In the genomic region with DNA sequence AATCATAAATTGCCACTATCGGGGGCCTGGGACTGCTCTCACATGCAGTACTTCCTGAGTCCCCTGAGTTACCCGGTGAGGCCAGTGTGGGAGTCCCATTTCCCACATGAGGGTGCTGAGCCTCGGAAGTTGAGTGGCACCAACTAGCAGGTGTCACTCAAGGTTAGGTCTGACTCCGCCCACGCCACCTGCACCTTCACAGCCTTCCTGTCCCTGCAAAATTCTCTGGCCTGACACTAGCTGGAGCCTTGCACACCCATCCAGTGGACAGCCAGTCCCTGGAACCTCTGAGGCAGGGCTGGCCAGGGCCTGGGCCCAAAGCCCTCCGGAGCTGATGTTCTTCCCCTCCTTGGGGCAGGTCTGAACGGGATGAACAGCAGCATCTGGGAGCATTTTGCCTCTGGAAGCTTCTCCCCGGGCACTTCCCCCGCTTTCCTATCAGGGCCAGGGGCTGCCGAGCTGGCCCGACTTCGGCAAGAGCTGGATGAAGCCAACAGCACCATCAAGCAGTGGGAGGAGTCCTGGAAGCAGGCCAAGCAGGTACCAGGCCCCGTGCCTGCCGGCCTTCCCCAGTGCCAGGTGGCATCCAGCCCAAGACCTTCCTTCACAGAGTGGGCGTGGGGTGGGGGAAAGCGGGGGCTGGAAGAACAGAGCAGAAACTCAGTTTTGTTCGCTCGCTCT, we compare ENCODE assay signal across 9 cellular contexts. TPM values are rescaled to one million over a fixed set of nuclear protein-coding genes. Genes with fewer than 3 reads are reported as not detected.
A peak's percentile ranks its signal among the peaks of the same experiment; 100 is the strongest.
DNase-seq lines count a peak whose midpoint lies in the region; ATAC-seq and TF ChIP-seq lines count a peak whose summit lies in the region.
"Had no signal": no experiment of that assay in that cellular context is flagged by ENCODE, and none has a peak within 500 bp of the region (broad histone marks: within the 10 kb centered on the region; RNA-seq: fewer than 3 reads in every experiment).

No MANE protein-coding gene starts in this region.

- H3K36me3 Mint-ChIP-seq in MCF 10A (ENCODE audit: insufficient read depth, unreplicated experiment), result peaks cover 24% of the 10 kb centered on the region
- peaks cover 17% of the 10 kb centered on the region for H3K36me3 Mint-ChIP-seq in T-cell

- POLR2A ChIA-PET in MCF 10A (lab: Yijun Ruan, JAX) (interaction anchor here (0.5 kb wide), 1 partner anchor 25 kb away, joined by 4 read pairs; no protein-coding TSS in a partner anchor), T-cell (lab: Charles Lee) (interaction anchor here in 1 of 2 donors (0.5 kb wide), 1 partner anchor 25 kb away, joined by 3 read pairs; no protein-coding TSS in a partner anchor)

- intact Hi-C loops in MCF 10A (cut with micrococcal nuclease), result no loop called here
- intact Hi-C loops in mammary epithelial cell (cut with micrococcal nuclease), result no loop called here
- intact Hi-C loops in colonic mucosa (cut with DNase I), result no loop called here
- intact Hi-C loops in testis (cut with DNase I; ENCODE audit: low total_unique reads), result no loop called here
- intact Hi-C loops in lower leg skin (cut with DNase I; ENCODE audit: low total_unique reads), result no loop called here

- dilution Hi-C loops in mammary epithelial cell (cut with HindIII; ENCODE audit: low sequenced_read_pairs), result loop anchor here (5.0 kb wide), 1 partner anchor 35 kb away; no protein-coding TSS in a partner anchor

- no peaks in the 10 kb centered on the region for H3K9me3 Mint-ChIP-seq in MCF 10A (ENCODE audit: unreplicated experiment)
- no peaks in the 10 kb centered on the region for H3K9me3 Mint-ChIP-seq in T-cell

- CTCF ChIA-PET in MCF 10A (lab: Yijun Ruan, JAX), result interaction anchor here (0.6 to 0.8 kb wide), 2 partner anchors 9 to 45 kb away, joined by 3 to 6 read pairs; no protein-coding TSS in a partner anchor
- CTCF ChIA-PET in mammary epithelial cell (lab: Charles Lee; ENCODE audit: low non-redundant PET), result no interaction called here
- CTCF ChIA-PET in T-cell (lab: Charles Lee), result no interaction called here

- peaks cover 2% of the 10 kb centered on the region for H3K36me3 ChIP-seq in mammary epithelial cell (ENCODE audit: insufficient read depth, low read length)
- H3K36me3 ChIP-seq in colonic mucosa, result no peaks in the 10 kb centered on the region
- H3K36me3 ChIP-seq in testis (ENCODE audit: low read depth, missing control alignments), result no peaks in the 10 kb centered on the region

- H3K27ac ChIP-seq in mammary epithelial cell (ENCODE audit: insufficient read depth, low read depth, low read length), result no peak overlapping the region
- H3K27ac ChIP-seq in colonic mucosa, result no peak overlapping the region
- peak overlapping the region in 1 of 2 donors; percentile 10 for H3K27ac ChIP-seq in testis

- in situ Hi-C loops in mammary epithelial cell (cut with MboI; ENCODE audit: low sequenced_read_pairs in 2 of 2), result no loop called here

- H3K79me2 ChIP-seq in mammary epithelial cell (ENCODE audit: insufficient read depth, low read length), result no peaks in the 10 kb centered on the region

- 43% methylated on average over 10 of the region's 18 CpGs for WGBS in mammary epithelial cell (ENCODE audit: low coverage, missing lambda C conversion rate)
- WGBS in testis, 2 donors, result 36 to 62% methylated on average over 9 to 18 of the region's 18 CpGs
- WGBS in lower leg skin, 2 donors, result 47% methylated on average over 18 of the region's 18 CpGs

- H4K20me1 ChIP-seq in mammary epithelial cell (ENCODE audit: insufficient read depth, low read length), result no peaks in the 10 kb centered on the region

- H3K27me3 Mint-ChIP-seq in MCF 10A (ENCODE audit: insufficient read depth, unreplicated experiment) (no peaks in the 10 kb centered on the region), T-cell (no peaks in the 10 kb centered on the region)

- H3K4me2 ChIP-seq in mammary epithelial cell (ENCODE audit: insufficient read depth, low read depth, low read length), result no peak overlapping the region

- H3K4me3 Mint-ChIP-seq in MCF 10A (ENCODE audit: unreplicated experiment) (no peak overlapping the region), T-cell (peak overlapping the region in 1 of 3 donors; percentile 56)

- DNase-seq in MCF 10A (ENCODE audit: unreplicated experiment), result peak; percentile 46
- DNase-seq in mammary epithelial cell, result no peak
- DNase-seq in T-cell, result peak in 26 of 34 experiments; percentile 20 to 57 (median 39)
- peak; percentile 56 for DNase-seq in colonic mucosa
- DNase-seq in testis, result peak; percentile 38
- no peak for DNase-seq in lower leg skin (ENCODE audit: low spot score in 2 of 2)
- DNase-seq in NOMO-1 treated with DMSO at 0.1 percent for 48 hours (lab: John Stamatoyannopoulos, UW; ENCODE audit: unreplicated experiment), result no peak
- DNase-seq in NCI-H748 (lab: John Stamatoyannopoulos, UW; ENCODE audit: unreplicated experiment), result no peak
- DNase-seq: mesendoderm had no signal

- no peaks in the 10 kb centered on the region for H3K9me3 ChIP-seq in mammary epithelial cell (replicated peaks; ENCODE audit: insufficient read depth, low read length)
- H3K9me3 ChIP-seq in colonic mucosa, result no peaks in the 10 kb centered on the region
- H3K9me3 ChIP-seq in testis, result no peaks in the 10 kb centered on the region

- no peak for TF ChIP-seq POLR2A in testis (IDR thresholded peaks at IDR 0.05)
- no peak for TF ChIP-seq POLR2A in lower leg skin (IDR thresholded peaks at IDR 0.05)

- H3K4me1 Mint-ChIP-seq in MCF 10A (ENCODE audit: insufficient read depth, unreplicated experiment) (no peaks in the 10 kb centered on the region), T-cell (peaks cover 16 to 24% (median 19%) of the 10 kb centered on the region in 3 donors)

- H3K4me3 ChIP-seq in mammary epithelial cell (replicated peaks in 1 of 3; ENCODE audit: insufficient read depth in 1 of 3, low read depth in 2 of 3, low read length in 3 of 3) (no peak overlapping the region), colonic mucosa (no peak overlapping the region), testis (no peak overlapping the region), lower leg skin (ENCODE audit: low read depth, poor library complexity, severe bottlenecking) (no peak overlapping the region)

- BruUV-seq in MCF 10A (replicated peaks; lab: Mats Ljungman, UMichigan) (no TSS peak), mammary epithelial cell (replicated peaks; lab: Mats Ljungman, UMichigan) (no TSS peak)

- ATAC-seq in T-cell (replicated peaks in 1 of 4), result peak; percentile 59 to 87 (median 74)

- H3K4me1 ChIP-seq in mammary epithelial cell (ENCODE audit: insufficient read depth, low read length), result no peaks in the 10 kb centered on the region
- H3K4me1 ChIP-seq in colonic mucosa, result no peaks in the 10 kb centered on the region
- H3K4me1 ChIP-seq in testis, result peaks cover 27% of the 10 kb centered on the region

- H3K27me3 ChIP-seq in mammary epithelial cell (ENCODE audit: insufficient read depth, low read length) (no peaks in the 10 kb centered on the region), colonic mucosa (no peaks in the 10 kb centered on the region), testis (no peaks in the 10 kb centered on the region)

- H3K9ac ChIP-seq in mammary epithelial cell (ENCODE audit: insufficient read depth, low read length) (no peak overlapping the region), colonic mucosa (ENCODE audit: low read depth in 2 of 2, low read length in 2 of 2) (no peak overlapping the region)

- TF ChIP-seq CTCF in MCF 10A (IDR thresholded peaks at IDR 0.05; ENCODE audit: unreplicated experiment) (no peak), mammary epithelial cell (conservative IDR thresholded peaks at IDR 0.05 in 1 of 2, IDR thresholded peaks at IDR 0.05 in 1 of 2; ENCODE audit: extremely low read depth in 1 of 2, insufficient read depth in 1 of 2, low read depth in 1 of 2, low read length in 2 of 2) (no peak), colonic mucosa (IDR thresholded peaks at IDR 0.05) (no peak), testis (IDR thresholded peaks at IDR 0.05) (no peak), lower leg skin (IDR thresholded peaks at IDR 0.05) (no peak)

- no peak overlapping the region for H3K27ac Mint-ChIP-seq in MCF 10A (ENCODE audit: low read depth, unreplicated experiment)
- H3K27ac Mint-ChIP-seq in T-cell, result peak overlapping the region; percentile 52 to 89

- H2AFZ ChIP-seq in mammary epithelial cell (ENCODE audit: low read depth, low read length), result no peak overlapping the region

RNA-seq across cellular contexts. Expression of gene UNC13D, which starts 21.9 kb away (rescaled TPM):
- total RNA-seq in MCF 10A (2022), result 3.5 and 7.6 TPM in 2 replicates
- 1 to 10 TPM; 4.8 to 5.8 TPM for total RNA-seq in mammary epithelial cell
- 1.3 TPM for polyA plus RNA-seq in mammary epithelial cell
- 1.8 TPM for polyA minus RNA-seq in mammary epithelial cell
- total RNA-seq in T-cell, result 100 to 1,000 TPM; 148 to 191 (median 180) TPM
- total RNA-seq in colonic mucosa, result 10 to 100 TPM; 25.9 to 35.0 TPM
- total RNA-seq in testis, result 10 to 100 TPM; 15.0 to 20.4 TPM
- 10.2 TPM for polyA plus RNA-seq in testis (ENCODE audit: insufficient read depth, low read depth, low replicate concordance)
- total RNA-seq in lower leg skin, result 1 to 10 TPM; 5.0 to 9.1 (median 7.6) TPM

RNA-seq across cellular contexts. Expression of gene WBP2, which starts 32.9 kb away (rescaled TPM):
- total RNA-seq in MCF 10A (2022), result 55.7 and 97.9 TPM in 2 replicates
- total RNA-seq in mammary epithelial cell, result 10 to 100 TPM; 50.2 to 88.0 TPM
- 42.7 TPM for polyA plus RNA-seq in mammary epithelial cell
- 117 TPM for polyA minus RNA-seq in mammary epithelial cell
- 100 to 1,000 TPM in 3 of 5 donors, 10 to 100 TPM in 2; 91.4 to 158 (median 138) TPM for total RNA-seq in T-cell
- 100 to 1,000 TPM in 1 of 2 donors, 10 to 100 TPM in 1; 69.8 to 102 TPM for total RNA-seq in colonic mucosa
- total RNA-seq in testis, result 100 to 1,000 TPM in 1 of 2 donors, 10 to 100 TPM in 1; 96.1 to 127 TPM
- polyA plus RNA-seq in testis (ENCODE audit: insufficient read depth, low read depth, low replicate concordance), result 217 TPM
- total RNA-seq in lower leg skin, result 100 to 1,000 TPM in 2 of 4 donors, 10 to 100 TPM in 2; 74.2 to 149 (median 93.8) TPM

RNA-seq across cellular contexts. Expression of gene UNK, which starts 37.7 kb away (rescaled TPM):
- 12.3 and 16.0 TPM in 2 replicates for total RNA-seq in MCF 10A (2022)
- total RNA-seq in mammary epithelial cell, result 10 to 100 TPM; 15.2 to 15.8 TPM
- polyA plus RNA-seq in mammary epithelial cell, result 10.3 TPM
- polyA minus RNA-seq in mammary epithelial cell, result 4.2 TPM
- total RNA-seq in T-cell, result 10 to 100 TPM; 37.1 to 50.3 (median 39.2) TPM
- 10 to 100 TPM; 18.4 to 26.0 TPM for total RNA-seq in colonic mucosa
- total RNA-seq in testis, result 10 to 100 TPM; 57.2 to 76.0 TPM
- polyA plus RNA-seq in testis (ENCODE audit: insufficient read depth, low read depth, low replicate concordance), result 66.7 TPM
- 10 to 100 TPM; 26.5 to 42.5 (median 31.9) TPM for total RNA-seq in lower leg skin

RNA-seq across cellular contexts. Expression of gene TRIM47, which starts 56.1 kb away (rescaled TPM):
- 23.6 and 25.7 TPM in 2 replicates for total RNA-seq in MCF 10A (2022)
- total RNA-seq in mammary epithelial cell, result 10 to 100 TPM; 49.3 to 54.8 TPM
- polyA plus RNA-seq in mammary epithelial cell, result 33.5 TPM
- 44.0 TPM for polyA minus RNA-seq in mammary epithelial cell
- total RNA-seq in T-cell, result 10 to 100 TPM in 3 of 5 donors, 1 to 10 TPM in 2; 2.6 to 24.6 (median 18.3) TPM
- total RNA-seq in colonic mucosa, result 10 to 100 TPM; 33.7 to 71.5 TPM
- total RNA-seq in testis, result 10 to 100 TPM; 43.5 to 48.6 TPM
- 18.3 TPM for polyA plus RNA-seq in testis (ENCODE audit: insufficient read depth, low read depth, low replicate concordance)
- total RNA-seq in lower leg skin, result 10 to 100 TPM; 33.2 to 62.5 (median 41.5) TPM

RNA-seq across cellular contexts. Expression of gene GALK1, which starts 57.3 kb away (rescaled TPM):
- total RNA-seq in MCF 10A (2022), result 8.7 and 9.8 TPM in 2 replicates
- 1 to 10 TPM; 1.5 to 3.0 TPM for total RNA-seq in mammary epithelial cell
- polyA plus RNA-seq in mammary epithelial cell, result 3.8 TPM
- polyA minus RNA-seq in mammary epithelial cell, result not detected
- 10 to 100 TPM in 4 of 5 donors, 1 to 10 TPM in 1; 8.4 to 35.7 (median 26.7) TPM for total RNA-seq in T-cell
- total RNA-seq in colonic mucosa, result 10 to 100 TPM; 21.3 to 23.6 TPM
- 10 to 100 TPM; 31.9 to 50.7 TPM for total RNA-seq in testis
- polyA plus RNA-seq in testis (ENCODE audit: insufficient read depth, low read depth, low replicate concordance), result 32.1 TPM
- total RNA-seq in lower leg skin, result 10 to 100 TPM; 20.6 to 31.0 (median 28.9) TPM

Comparison
In these comparisons a context has a peak if more than half of its experiments do, and no peak if none do; other contexts are left out.
1. DNase-seq: peak in MCF 10A (single experiment), T-cell (26 of 34), colonic mucosa (single experiment) and testis (single experiment); none in mammary epithelial cell (single experiment), lower leg skin (0 of 2), NOMO-1 treated with DMSO at 0.1 percent for 48 hours (single experiment) and NCI-H748 (single experiment).
2. RNA of gene UNC13D, which starts 21.9 kb away (total RNA-seq): 148 to 191 TPM in T-cell; 25.9 to 35.0 TPM in colonic mucosa, 15.0 to 20.4 TPM in testis, 5.0 to 9.1 TPM in lower leg skin, 4.8 to 5.8 TPM in mammary epithelial cell and 3.5 to 7.6 TPM in MCF 10A; every median in the first group is over 4 times any median in the second.